8 cellular contexts compared by ENCODE assay signal in the genomic region with DNA sequence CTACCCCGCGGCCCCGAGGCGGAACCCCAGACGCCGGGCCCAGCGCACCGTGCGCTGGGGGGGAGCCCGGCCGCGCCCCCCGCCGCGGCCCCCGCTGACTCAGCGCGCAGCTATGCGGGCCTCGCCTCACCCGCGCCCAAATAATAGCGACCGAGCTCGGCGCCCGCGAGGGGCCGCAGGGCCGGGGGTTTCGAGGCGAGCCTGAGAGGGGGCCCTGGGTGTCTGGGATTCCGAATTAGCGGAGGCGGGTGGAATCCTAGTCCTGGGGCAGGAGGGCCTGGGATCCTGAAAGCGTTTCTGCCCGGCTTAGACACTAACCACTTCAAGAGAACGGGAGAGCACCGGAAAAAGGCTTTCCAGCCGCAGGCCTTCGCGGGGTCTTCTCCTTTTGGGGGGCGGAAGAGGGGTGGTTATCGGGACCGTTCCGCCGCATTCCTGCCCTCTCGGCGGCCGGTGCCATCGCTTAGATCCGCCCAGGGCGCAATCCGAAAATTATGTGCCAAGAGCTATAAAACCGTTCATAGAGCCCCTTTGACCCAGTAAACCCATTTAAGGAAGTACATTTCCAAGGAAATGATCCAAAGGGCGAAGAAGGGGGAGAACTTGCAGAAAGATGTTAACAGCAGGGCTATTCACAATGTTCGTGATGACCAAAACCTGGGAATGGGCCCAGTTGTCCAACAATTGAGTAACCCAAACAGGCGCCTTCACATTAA. TPM values are rescaled to one million over a fixed set of nuclear protein-coding genes. Genes with fewer than 3 reads are reported as not detected.
DNase-seq lines count a peak whose midpoint lies in the region; ATAC-seq and TF ChIP-seq lines count a peak whose summit lies in the region.

No MANE protein-coding gene starts in this region.

- H3K4me3 ChIP-seq in LNCaP clone FGC (ENCODE audit: low read depth, low read length): peak overlapping the region; percentile 78
- H3K4me3 ChIP-seq in fibroblast of mammary gland (ENCODE audit: control insufficient read depth, low read depth, low read length): peak overlapping the region; percentile 92

- no peaks in the 10 kb centered on the region for H3K9me3 Mint-ChIP-seq in activated CD4-positive, alpha-beta memory T cell treated with anti-CD3 and anti-CD28 coated beads for 36 hours
- H3K9me3 Mint-ChIP-seq in natural killer cell treated with Interleukin-12 subunit alpha and Interleukin-12 subunit beta and Interleukin-15 and Interleukin-18, amount 100 ng/mL, for 72 hours: no peaks in the 10 kb centered on the region

- peaks cover 23% of the 10 kb centered on the region for H3K4me1 Mint-ChIP-seq in activated CD4-positive, alpha-beta memory T cell treated with anti-CD3 and anti-CD28 coated beads for 36 hours (ENCODE audit: low read depth)
- peaks cover 13 to 15% of the 10 kb centered on the region in 2 donors for H3K4me1 Mint-ChIP-seq in natural killer cell treated with Interleukin-12 subunit alpha and Interleukin-12 subunit beta and Interleukin-15 and Interleukin-18, amount 100 ng/mL, for 72 hours (ENCODE audit: low read depth in 2 of 2)

- POLR2A ChIA-PET in activated CD4-positive, alpha-beta memory T cell treated with anti-CD3 and anti-CD28 coated beads for 36 hours (lab: Charles Lee): interaction anchor here (1.2 to 2.7 kb wide), 7 partner anchors 9 to 533 kb away, joined by 3 to 8 read pairs (median 4); a partner anchor contains a TSS

- CTCF ChIA-PET in activated CD4-positive, alpha-beta memory T cell treated with anti-CD3 and anti-CD28 coated beads for 36 hours (lab: Charles Lee): interaction anchor here (0.6 to 2.5 kb wide), 8 partner anchors 22 to 213 kb away, joined by 3 to 12 read pairs (median 3); a partner anchor contains a TSS

- H3K36me3 Mint-ChIP-seq in activated CD4-positive, alpha-beta memory T cell treated with anti-CD3 and anti-CD28 coated beads for 36 hours: no peaks in the 10 kb centered on the region
- H3K36me3 Mint-ChIP-seq in natural killer cell treated with Interleukin-12 subunit alpha and Interleukin-12 subunit beta and Interleukin-15 and Interleukin-18, amount 100 ng/mL, for 72 hours: peaks cover 5% of the 10 kb centered on the region

- no peaks in the 10 kb centered on the region for H3K27me3 Mint-ChIP-seq in activated CD4-positive, alpha-beta memory T cell treated with anti-CD3 and anti-CD28 coated beads for 36 hours
- no peaks in the 10 kb centered on the region for H3K27me3 Mint-ChIP-seq in natural killer cell treated with Interleukin-12 subunit alpha and Interleukin-12 subunit beta and Interleukin-15 and Interleukin-18, amount 100 ng/mL, for 72 hours

- TF ChIP-seq CTCF in LNCaP clone FGC (IDR thresholded peaks at IDR 0.05; ENCODE audit: control insufficient read depth, extremely low read depth, insufficient read depth): no peak
- no peak for TF ChIP-seq CTCF in fibroblast of mammary gland (conservative IDR thresholded peaks at IDR 0.05; ENCODE audit: control insufficient read depth, insufficient read depth, low read depth, low read length)

- H3K4me3 Mint-ChIP-seq in activated CD4-positive, alpha-beta memory T cell treated with anti-CD3 and anti-CD28 coated beads for 36 hours: peak overlapping the region; percentile 72
- H3K4me3 Mint-ChIP-seq in natural killer cell treated with Interleukin-12 subunit alpha and Interleukin-12 subunit beta and Interleukin-15 and Interleukin-18, amount 100 ng/mL, for 72 hours: peak overlapping the region; percentile 72

- peak; percentile 37 for ATAC-seq in GM21390 (IDR thresholded peaks at IDR 0.05; ENCODE audit: unreplicated experiment)
- ATAC-seq in natural killer cell treated with Interleukin-12 subunit alpha and Interleukin-12 subunit beta and Interleukin-15 and Interleukin-18, amount 100 ng/mL, for 72 hours: peak in 1 of 2 donors; percentile 68
- ATAC-seq in GM19397 (IDR thresholded peaks at IDR 0.05; ENCODE audit: unreplicated experiment): no peak

- peak; percentile 64 for DNase-seq in Caki2 (ENCODE audit: low read depth)
- DNase-seq in LNCaP clone FGC (ENCODE audit: low read depth): peak; percentile 96
- DNase-seq in activated CD4-positive, alpha-beta memory T cell treated with anti-CD3 and anti-CD28 coated beads for 36 hours: peak; percentile 38
- DNase-seq in fibroblast of mammary gland (ENCODE audit: low read depth): peak; percentile 89
- DNase-seq in natural killer cell treated with Interleukin-12 subunit alpha and Interleukin-12 subunit beta and Interleukin-15 and Interleukin-18, amount 100 ng/mL, for 72 hours (ENCODE audit: low spot score): no peak
- no peak for DNase-seq in NK-92 treated with Interleukin-12 subunit alpha and Interleukin-12 subunit beta, amount 100 ng/mL, for 24 hours (lab: John Stamatoyannopoulos, UW)

- in situ Hi-C loops in Caki2 (cut with HindIII; ENCODE audit: low pct_unique_long_range_greater_than_20kb, low sequenced_read_pairs): no loop called here

- intact Hi-C loops in activated CD4-positive, alpha-beta memory T cell treated with anti-CD3 and anti-CD28 coated beads for 36 hours (cut with micrococcal nuclease): loop anchor here (1.0 to 10.0 kb wide), 6 partner anchors 108 to 410 kb away; a partner anchor contains a TSS

- H3K27ac Mint-ChIP-seq in activated CD4-positive, alpha-beta memory T cell treated with anti-CD3 and anti-CD28 coated beads for 36 hours: peak overlapping the region; percentile 13
- H3K27ac Mint-ChIP-seq in natural killer cell treated with Interleukin-12 subunit alpha and Interleukin-12 subunit beta and Interleukin-15 and Interleukin-18, amount 100 ng/mL, for 72 hours: peak overlapping the region; percentile 46 to 75

RNA-seq across cellular contexts. Expression of a gene that starts 0.7 kb away (rescaled TPM):
- total RNA-seq in Caki2 (2014; rRNA removed; shearing (Covaris generic); ENCODE audit: low replicate concordance): 7.3 and 8.3 TPM in 2 replicates
- total RNA-seq in activated CD4-positive, alpha-beta memory T cell treated with anti-CD3 and anti-CD28 coated beads for 36 hours: 10 to 100 TPM; 16.6 to 19.2 TPM
- total RNA-seq in natural killer cell treated with Interleukin-12 subunit alpha and Interleukin-12 subunit beta and Interleukin-15 and Interleukin-18, amount 100 ng/mL, for 72 hours: 10 to 100 TPM; 19.1 to 26.3 TPM

Comparison
In these comparisons a context has a peak if more than half of its experiments do, and no peak if none do; other contexts are left out.
1. DNase-seq: peak in Caki2 (single experiment), LNCaP clone FGC (single experiment), activated CD4-positive, alpha-beta memory T cell treated with anti-CD3 and anti-CD28 coated beads for 36 hours (single experiment) and fibroblast of mammary gland (single experiment); none in natural killer cell treated with Interleukin-12 subunit alpha and Interleukin-12 subunit beta and Interleukin-15 and Interleukin-18, amount 100 ng/mL, for 72 hours (single experiment) and NK-92 treated with Interleukin-12 subunit alpha and Interleukin-12 subunit beta, amount 100 ng/mL, for 24 hours (single experiment).